19 cellular contexts compared by ENCODE assay signal in genomic region chr7:72971505-72971904, GRCh38. TPM values are rescaled to one million over a fixed set of nuclear protein-coding genes. Genes with fewer than 3 reads are reported as not detected.
"Had no signal": no experiment of that assay in that cellular context is flagged by ENCODE, and none has a peak within 500 bp of the region (broad histone marks: within the 10 kb centered on the region; RNA-seq: fewer than 3 reads in every experiment).

No MANE protein-coding gene starts in this region.

RNA-seq across cellular contexts. Expression of gene TRIM74, which starts 2.2 kb away (rescaled TPM):
- total RNA-seq: activated CD8-positive, alpha-beta T cell treated with anti-CD3 and anti-CD28 coated beads for 36 hours; cerebellum had no signal
- polyA plus RNA-seq: aorta had no signal

RNA-seq across cellular contexts. Expression of gene SPDYE8, which starts 58.1 kb away (rescaled TPM):
- total RNA-seq: activated B cell treated with CpG ODN at 0.5 μM for 24 hours; activated CD4-positive, alpha-beta memory T cell treated with anti-CD3 and anti-CD28 coated beads for 36 hours; activated CD4-positive, alpha-beta T cell treated with anti-CD3 and anti-CD28 coated beads, Interleukin-2, amount 10 ng/mL, durations not matched to agents 24 days and 14 days; activated CD8-positive, alpha-beta memory T cell treated with anti-CD3 and anti-CD28 coated beads for 36 hours; activated CD8-positive, alpha-beta T cell treated with anti-CD3 and anti-CD28 coated beads for 36 hours; activated naive CD4-positive, alpha-beta T cell treated with anti-CD3 and anti-CD28 coated beads for 36 hours; activated naive CD4-positive, alpha-beta T cell treated with anti-CD3 and anti-CD28 coated beads, Interleukin-2, amount 50 U/mL, for 72 hours; activated naive CD8-positive, alpha-beta T cell treated with anti-CD3 and anti-CD28 coated beads for 36 hours; activated T-cell treated with anti-CD3 and anti-CD28 coated beads, Interleukin-2, amount 50 U/mL, for 4 hours; activated T-cell treated with anti-CD3 and anti-CD28 coated beads, Interleukin-2, amount 50 U/mL, for 72 hours; activated T-helper 1 cell treated with anti-CD3 and anti-CD28 coated beads, Interleukin-12 subunit alpha, Interleukin-12 subunit beta, Interleukin-2, Interleukin-4 antibody, amounts not matched to agents 30 ng/mL and 10 ng/mL and 1 ng/mL, durations not matched to agents 14 hours and 24 hours and 36 hours; activated T-helper 17 cell treated with anti-CD3 and anti-CD28 coated beads, Interleukin-2, amount 50 U/mL, for 72 hours; adrenal gland; aorta; astrocyte; body of pancreas; breast epithelium; cardiac septum; cerebellum had no signal
- polyA plus RNA-seq: adrenal gland, aorta had no signal
